8 cellular contexts compared by ENCODE assay signal in genomic region chr2:25877431-25878360, GRCh38.
DNase-seq lines count a peak whose midpoint lies in the region; ATAC-seq lines count a peak whose summit lies in the region.

No MANE protein-coding gene starts in this region.

- H3K4me3 ChIP-seq in mucosa of rectum (ENCODE audit: low read length in 2 of 2): peak overlapping the region; percentile 88 to 98

- H3K27me3 ChIP-seq in mucosa of rectum (ENCODE audit: control insufficient read depth in 2 of 2, insufficient read depth in 2 of 2, low read length in 2 of 2): no peaks in the 10 kb centered on the region

- H3K9me3 ChIP-seq in mucosa of rectum (ENCODE audit: control insufficient read depth in 2 of 2, low read length in 2 of 2): no peaks in the 10 kb centered on the region

- peak overlapping the region; percentile 92 to 97 for H3K9ac ChIP-seq in mucosa of rectum (ENCODE audit: low read depth in 1 of 2, low read length in 2 of 2)

- peak; percentile 65 for DNase-seq in CD1c-positive myeloid dendritic cell (ENCODE audit: extremely low spot score)
- DNase-seq in HPDE6-E6E7 (ENCODE audit: extremely low spot score): peak; percentile 45
- DNase-seq in NOMO-1 treated with DMSO at 0.1 percent for 48 hours (lab: John Stamatoyannopoulos, UW; ENCODE audit: unreplicated experiment): peak; percentile 77
- peak; percentile 34 for DNase-seq in activated T-cell treated with anti-CD3 and anti-CD28 coated beads for 1 hour (ENCODE audit: low read depth)
- DNase-seq in epithelial cell of prostate (ENCODE audit: low read depth, low spot score): no peak
- peak; percentile 9 to 16 for DNase-seq in stimulated activated CD8-positive, alpha-beta memory T cell treated with anti-CD3 and anti-CD28 coated beads, Interleukin-4, amount 100 ng/mL, for 4 hours (ENCODE audit: low read depth in 2 of 2, low spot score in 1 of 2)

- H3K36me3 ChIP-seq in mucosa of rectum (ENCODE audit: control insufficient read depth in 2 of 2, insufficient read depth in 2 of 2, low read length in 2 of 2): peaks cover 0 to 8% of the 10 kb centered on the region in 2 donors

- H3K27ac ChIP-seq in epithelial cell of prostate (peak overlapping the region; percentile 92), mucosa of rectum (ENCODE audit: low read depth in 2 of 2, low read length in 2 of 2) (peak overlapping the region; percentile 95 to 98)

- H3K4me1 ChIP-seq in mucosa of rectum (ENCODE audit: control insufficient read depth in 2 of 2, insufficient read depth in 2 of 2, low read length in 2 of 2): peaks cover 7 to 14% of the 10 kb centered on the region in 2 donors

- ATAC-seq in GM19452 (IDR thresholded peaks at IDR 0.05; ENCODE audit: unreplicated experiment): peak; percentile 53
